In the genomic region with DNA sequence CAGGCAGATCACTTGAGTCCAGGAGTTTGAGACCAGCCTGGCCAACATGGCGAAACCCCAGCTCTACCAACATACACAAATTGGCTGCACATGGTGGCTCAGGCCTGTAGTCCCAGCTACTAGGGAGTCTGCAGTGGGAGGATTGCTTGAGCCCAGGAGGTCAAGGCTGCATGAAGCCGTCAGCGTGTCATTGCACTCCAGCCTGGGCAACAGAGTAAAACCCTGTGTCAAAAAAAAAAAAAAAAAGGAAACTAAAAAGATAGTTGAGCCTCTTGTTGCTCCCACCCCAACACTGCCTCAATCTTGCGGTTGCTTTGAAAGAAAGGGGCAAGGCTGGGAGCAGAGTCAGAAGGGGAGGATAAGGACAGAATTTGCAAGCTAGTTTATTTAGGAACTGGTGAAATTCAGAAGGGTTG, we compare ENCODE assay signal across 9 cellular contexts.
DNase-seq lines count a peak whose midpoint lies in the region; ATAC-seq, FAIRE-seq and TF ChIP-seq lines count a peak whose summit lies in the region.
"Had no signal": no experiment of that assay in that cellular context is flagged by ENCODE, and none has a peak within 500 bp of the region (broad histone marks: within the 10 kb centered on the region; RNA-seq: fewer than 3 reads in every experiment).

No MANE protein-coding gene starts in this region.

- no peaks in the 10 kb centered on the region for H3K9me2 ChIP-seq in HCT116 (ENCODE audit: insufficient read depth)

- TF ChIP-seq RAD21 in A549 (conservative IDR thresholded peaks at IDR 0.05 in 1 of 2, IDR thresholded peaks at IDR 0.05 in 1 of 2), result no peak
- no peak for TF ChIP-seq RAD21 in HCT116 (IDR thresholded peaks at IDR 0.05; ENCODE audit: low read depth)

- no peak for DNase-seq in A549 (ENCODE audit: low read depth in 1 of 2, low spot score in 1 of 2)
- DNase-seq in HCT116 (ENCODE audit: low read depth, low spot score), result no peak
- no peak for DNase-seq in activated naive CD8-positive, alpha-beta T cell treated with anti-CD3 and anti-CD28 coated beads for 36 hours
- DNase-seq in naive thymus-derived CD8-positive, alpha-beta T cell, result no peak
- no peak for DNase-seq in germinal center (ENCODE audit: low spot score)
- DNase-seq in hypothalamus (lab: John Stamatoyannopoulos, UW), result no peak
- DNase-seq in NCI-H128 (lab: John Stamatoyannopoulos, UW; ENCODE audit: unreplicated experiment), result no peak
- no peak for DNase-seq in CD4-positive, alpha-beta memory T cell

- H3K4me1 ChIP-seq in A549, result 0 out of 3 replicates have a peak, but pooled peaks cover 2% of the 10 kb centered on the region
- H3K4me1 ChIP-seq in HCT116 (ENCODE audit: control insufficient read depth in 1 of 2, insufficient read depth in 2 of 2, low read length in 2 of 2), result peaks cover 0 to 12% of the 10 kb centered on the region in 2 experiments; a peak in 2 of 4 replicates
- H3K4me1 ChIP-seq in CD4-positive, alpha-beta memory T cell (ENCODE audit: insufficient read depth, low read length), result peaks cover 26% of the 10 kb centered on the region

- BruUV-seq in HCT116 (replicated peaks; lab: Mats Ljungman, UMichigan), result no TSS peak

- H3K36me3 ChIP-seq in HCT116 (ENCODE audit: control insufficient read depth in 1 of 2, insufficient read depth in 2 of 2, low read length in 2 of 2), result no peaks in the 10 kb centered on the region
- no peaks in the 10 kb centered on the region for H3K36me3 ChIP-seq in CD4-positive, alpha-beta memory T cell (ENCODE audit: insufficient read depth, low read length)
- H3K36me3 ChIP-seq: tibial artery had no signal

- RAD21 ChIA-PET in HCT116 (lab: Charles Lee; ENCODE audit: low non-redundant PET in 1 of 2, low total read pairs in 2 of 2, uncharacterized antibody in 2 of 2, unreplicated experiment in 2 of 2), result no interaction called here

- FAIRE-seq in A549 (lab: Jason Lieb, UNC), result no peak

- peaks cover 29% of the 10 kb centered on the region for H3K4me1 Mint-ChIP-seq in activated naive CD8-positive, alpha-beta T cell treated with anti-CD3 and anti-CD28 coated beads for 36 hours
- peaks cover 27 to 49% (median 40%) of the 10 kb centered on the region in 4 donors for H3K4me1 Mint-ChIP-seq in naive thymus-derived CD8-positive, alpha-beta T cell
- H3K4me1 Mint-ChIP-seq in CD4-positive, alpha-beta memory T cell, result peaks cover 15 to 32% (median 25%) of the 10 kb centered on the region in 4 donors

- H3K27me3 ChIP-seq in HCT116 (ENCODE audit: insufficient read depth, low read length), result no peaks in the 10 kb centered on the region
- H3K27me3 ChIP-seq in CD4-positive, alpha-beta memory T cell (ENCODE audit: insufficient read depth, low read length), result no peaks in the 10 kb centered on the region

- TF ChIP-seq CTCF in A549 (IDR thresholded peaks at IDR 0.05) (no peak), HCT116 (IDR thresholded peaks at IDR 0.05 in 2 of 3, conservative IDR thresholded peaks at IDR 0.05 in 1 of 3; ENCODE audit: borderline replicate concordance in 1 of 3, insufficient read depth in 1 of 3, low read depth in 2 of 3, low read length in 2 of 3) (no peak)

- H3K4me3 Mint-ChIP-seq in activated naive CD8-positive, alpha-beta T cell treated with anti-CD3 and anti-CD28 coated beads for 36 hours, result peak overlapping the region; percentile 22
- H3K4me3 Mint-ChIP-seq in naive thymus-derived CD8-positive, alpha-beta T cell, result peak overlapping the region in 9 of 10 donors; percentile 54 to 86 (median 76)
- H3K4me3 Mint-ChIP-seq in CD4-positive, alpha-beta memory T cell, result peak overlapping the region in 1 of 8 donors; percentile 24

- H3K27ac ChIP-seq in A549, result peak overlapping the region in 1 of 2 experiments; percentile 32; a peak in 1 of 6 replicates
- no peak overlapping the region for H3K27ac ChIP-seq in HCT116 (ENCODE audit: low read depth, low read length)
- no peak overlapping the region for H3K27ac ChIP-seq in CD4-positive, alpha-beta memory T cell (ENCODE audit: low read depth, low read length)
- H3K27ac ChIP-seq: tibial artery had no signal

- TF ChIP-seq POLR2A in A549 (IDR thresholded peaks at IDR 0.05; ENCODE audit: low read length) (no peak), HCT116 (IDR thresholded peaks at IDR 0.05; ENCODE audit: borderline replicate concordance, extremely low read depth, insufficient read depth, insufficient read length) (no peak)

- H3K9me3 ChIP-seq in A549 (no peaks in the 10 kb centered on the region), HCT116 (ENCODE audit: control insufficient read depth in 1 of 2, insufficient read depth in 1 of 2, low read depth in 1 of 2, low read length in 2 of 2) (no peaks in the 10 kb centered on the region)
- H3K9me3 ChIP-seq in CD4-positive, alpha-beta memory T cell (ENCODE audit: control insufficient read depth in 1 of 2, low read length in 2 of 2), result no peaks in the 10 kb centered on the region
- H3K9me3 ChIP-seq: tibial artery had no signal

- no peaks in the 10 kb centered on the region for H3K36me3 Mint-ChIP-seq in activated naive CD8-positive, alpha-beta T cell treated with anti-CD3 and anti-CD28 coated beads for 36 hours
- no peaks in the 10 kb centered on the region for H3K36me3 Mint-ChIP-seq in naive thymus-derived CD8-positive, alpha-beta T cell
- H3K36me3 Mint-ChIP-seq in CD4-positive, alpha-beta memory T cell, result no peaks in the 10 kb centered on the region

- no peaks in the 10 kb centered on the region for H3K27me3 Mint-ChIP-seq in activated naive CD8-positive, alpha-beta T cell treated with anti-CD3 and anti-CD28 coated beads for 36 hours
- peaks cover 0 to 5% (median 0%) of the 10 kb centered on the region in 5 donors for H3K27me3 Mint-ChIP-seq in naive thymus-derived CD8-positive, alpha-beta T cell
- H3K27me3 Mint-ChIP-seq in CD4-positive, alpha-beta memory T cell, result peaks cover 2 to 6% of the 10 kb centered on the region in 2 donors

- intact Hi-C loops in HCT116 (cut with micrococcal nuclease), result loop anchor here (1.0 to 10.0 kb wide), 3 partner anchors 107 to 457 kb away; partner anchors contain the start of gene EFCAB10
- intact Hi-C loops in CD4-positive, alpha-beta memory T cell (cut with micrococcal nuclease), result loop anchor here (1.0 to 2.0 kb wide), 7 partner anchors 20 to 390 kb away; partner anchors contain the start of gene ATXN7L1

- H3K4me3 ChIP-seq in A549 (no peak overlapping the region), HCT116 (replicated peaks in 1 of 2; ENCODE audit: low read depth in 1 of 2, low read length in 2 of 2) (no peak overlapping the region)
- no peak overlapping the region for H3K4me3 ChIP-seq in CD4-positive, alpha-beta memory T cell (ENCODE audit: low read length in 2 of 2)
- H3K4me3 ChIP-seq: tibial artery had no signal

- CTCF ChIA-PET in A549 (lab: Yijun Ruan, JAX) (interaction anchor here (0.6 to 14.5 kb wide), 64 partner anchors 9 to 1073 kb away, joined by 3 to 251 read pairs (median 4); no protein-coding TSS in a partner anchor), HCT116 (lab: Charles Lee) (interaction anchor here (1.4 to 4.1 kb wide), 8 partner anchors 14 to 393 kb away, joined by 3 to 21 read pairs (median 7); no protein-coding TSS in a partner anchor)
- CTCF ChIA-PET in CD4-positive, alpha-beta memory T cell (lab: Charles Lee; ENCODE audit: partially characterized antibody), result interaction anchor here (0.7 to 13.1 kb wide), 36 partner anchors 8 to 409 kb away, joined by 3 to 212 read pairs (median 4); partner anchors contain the start of gene CDHR3

- no peaks in the 10 kb centered on the region for H3K9me3 Mint-ChIP-seq in activated naive CD8-positive, alpha-beta T cell treated with anti-CD3 and anti-CD28 coated beads for 36 hours
- no peaks in the 10 kb centered on the region for H3K9me3 Mint-ChIP-seq in naive thymus-derived CD8-positive, alpha-beta T cell
- H3K9me3 Mint-ChIP-seq in CD4-positive, alpha-beta memory T cell, result peaks cover 0 to 4% (median 0%) of the 10 kb centered on the region in 8 donors

- ATAC-seq in A549 (peak in 1 of 2 experiments; percentile 13; a peak in 3 of 6 replicates), HCT116 (no peak)
- ATAC-seq in naive thymus-derived CD8-positive, alpha-beta T cell, result peak; percentile 41 to 45

- POLR2A ChIA-PET in A549 (lab: Yijun Ruan, JAX) (interaction anchor here (0.7 kb wide), 1 partner anchor 165 kb away, joined by 4 read pairs; no protein-coding TSS in a partner anchor), HCT116 (lab: Charles Lee) (no interaction called here)
- POLR2A ChIA-PET in naive thymus-derived CD8-positive, alpha-beta T cell (lab: Charles Lee), result interaction anchor here (0.6 to 4.0 kb wide), 10 partner anchors 17 to 925 kb away, joined by 3 to 24 read pairs (median 4); no protein-coding TSS in a partner anchor
- POLR2A ChIA-PET in CD4-positive, alpha-beta memory T cell (lab: Charles Lee; ENCODE audit: partially characterized antibody), result interaction anchor here (0.6 to 1.8 kb wide), 5 partner anchors 19 to 386 kb away, joined by 3 to 12 read pairs (median 4); no protein-coding TSS in a partner anchor

- WGBS in A549 (ENCODE audit: missing lambda C conversion rate), result 92% methylated on average over 4 of the region's 4 CpGs

- TF ChIP-seq EP300 in A549 (IDR thresholded peaks at IDR 0.05), result no peak

- H2AFZ ChIP-seq in HCT116 (ENCODE audit: low read depth, low read length, poor library complexity, severe bottlenecking), result peak overlapping the region; percentile 87

- H3K9ac ChIP-seq in HCT116 (ENCODE audit: low read length), result no peak overlapping the region

- peak overlapping the region; percentile 68 for H3K4me2 ChIP-seq in A549
- H3K4me2 ChIP-seq in HCT116 (ENCODE audit: low read length), result 0 out of 2 replicates have a peak overlapping the region, but pooled peaks have one; percentile 48

- H3K79me2 ChIP-seq in HCT116 (ENCODE audit: insufficient read depth, low read length), result no peaks in the 10 kb centered on the region

- no peaks in the 10 kb centered on the region for H4K20me1 ChIP-seq in HCT116 (ENCODE audit: insufficient read depth)

- no peak overlapping the region for H3K27ac Mint-ChIP-seq in activated naive CD8-positive, alpha-beta T cell treated with anti-CD3 and anti-CD28 coated beads for 36 hours
- peak overlapping the region in 9 of 10 donors; percentile 74 to 93 (median 90) for H3K27ac Mint-ChIP-seq in naive thymus-derived CD8-positive, alpha-beta T cell
- no peak overlapping the region for H3K27ac Mint-ChIP-seq in CD4-positive, alpha-beta memory T cell

TF ChIP-seq in A549, 52 proteins besides CTCF, POLR2A, EP300 and RAD21 (continues in another document):
- TF ChIP-seq HES2 (IDR thresholded peaks at IDR 0.05) (no peak), KDM1A (IDR thresholded peaks at IDR 0.05; ENCODE audit: low read depth) (no peak), HEYL (CRISPR knock-in tag; IDR thresholded peaks at IDR 0.05) (no peak)

Comparison
In these comparisons a context has a peak if more than half of its experiments do, and no peak if none do; other contexts are left out.
1. H3K27ac Mint-ChIP-seq: peak in naive thymus-derived CD8-positive, alpha-beta T cell (9 of 10); none in activated naive CD8-positive, alpha-beta T cell treated with anti-CD3 and anti-CD28 coated beads for 36 hours (single experiment) and CD4-positive, alpha-beta memory T cell (0 of 7).